Comparison of ENCODE assay signal across 1 cellular context in the genomic region with DNA sequence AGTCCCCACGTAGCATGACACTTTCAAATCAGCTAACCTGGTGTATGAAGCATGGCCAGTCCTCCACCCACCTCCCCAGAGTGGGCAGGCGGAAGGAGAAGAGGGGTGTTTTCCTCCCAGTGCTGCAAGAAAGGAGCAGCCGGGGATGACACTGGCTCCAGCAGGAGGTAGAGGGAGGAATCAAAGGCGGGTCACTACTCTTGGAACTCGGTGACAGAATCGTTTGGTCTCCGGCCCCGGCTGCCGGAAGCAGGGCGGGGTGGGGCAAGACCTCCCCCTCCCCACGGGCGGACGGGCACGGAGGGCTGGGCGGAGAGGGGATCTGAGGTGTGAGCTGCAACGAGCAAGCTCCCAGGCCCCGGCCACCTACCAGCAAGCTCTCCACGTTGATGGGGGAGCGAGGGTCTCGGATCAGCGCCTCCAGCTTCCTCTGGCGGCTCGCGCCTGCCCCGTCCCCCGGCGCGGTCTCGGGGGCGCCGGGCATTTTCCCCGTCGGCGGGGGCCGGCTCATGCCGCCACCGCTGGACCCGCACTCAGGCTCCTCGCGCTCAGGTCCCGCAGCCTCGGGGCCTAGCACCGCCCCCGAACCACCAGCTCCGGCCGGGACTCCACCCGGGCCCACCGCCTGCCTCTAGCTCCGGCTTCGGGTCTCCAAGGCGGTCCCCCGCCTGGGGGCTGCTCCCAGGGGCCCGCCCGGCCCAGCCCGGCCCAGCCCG.
A peak's percentile ranks its signal among the peaks of the same experiment; 100 is the strongest.
TF ChIP-seq lines count a peak whose summit lies in the region.

No MANE protein-coding gene starts in this region.

TF ChIP-seq in H1, 55 proteins besides CTCF, POLR2A, EP300 and RAD21:
- TF ChIP-seq ASH2L (IDR thresholded peaks at IDR 0.05; ENCODE audit: low read length) (peak; percentile 75), CBX8 (IDR thresholded peaks at IDR 0.05; ENCODE audit: borderline replicate concordance, low read depth, low read length) (no peak), SAP30 (IDR thresholded peaks at IDR 0.05; ENCODE audit: insufficient read depth, insufficient replicate concordance, low read length) (peak; percentile 79), KDM5A (IDR thresholded peaks at IDR 0.05; ENCODE audit: low read length) (no peak), KDM4A (IDR thresholded peaks at IDR 0.05; ENCODE audit: low read depth, low read length, severe bottlenecking) (peak; percentile 83), BCL11A (IDR thresholded peaks at IDR 0.05; ENCODE audit: low read depth in 2 of 2, low read length in 2 of 2) (no peak), JUND (IDR thresholded peaks at IDR 0.05; ENCODE audit: low read length) (no peak), BRCA1 (IDR thresholded peaks at IDR 0.05; ENCODE audit: low read depth, low read length) (no peak), HDAC2 (IDR thresholded peaks at IDR 0.05; ENCODE audit: borderline replicate concordance in 1 of 2, low read depth in 2 of 2, low read length in 2 of 2) (0 out of 4 replicates have a peak, but pooled peaks of 1 of the 2 experiments have one; percentile 58), TAF1 (IDR thresholded peaks at IDR 0.05; ENCODE audit: low read depth, low read length) (no peak), RBBP5 (IDR thresholded peaks at IDR 0.05; ENCODE audit: borderline replicate concordance, low read depth, low read length) (peak; percentile 88; the same call in 1 of the 2 replicates), RNF2 (IDR thresholded peaks at IDR 0.05; ENCODE audit: borderline replicate concordance, low read depth, low read length, missing control alignments, poor library complexity, severe bottlenecking) (peak; percentile 39)
